Comparison of ENCODE assay signal across 28 cellular contexts in the genomic region with DNA sequence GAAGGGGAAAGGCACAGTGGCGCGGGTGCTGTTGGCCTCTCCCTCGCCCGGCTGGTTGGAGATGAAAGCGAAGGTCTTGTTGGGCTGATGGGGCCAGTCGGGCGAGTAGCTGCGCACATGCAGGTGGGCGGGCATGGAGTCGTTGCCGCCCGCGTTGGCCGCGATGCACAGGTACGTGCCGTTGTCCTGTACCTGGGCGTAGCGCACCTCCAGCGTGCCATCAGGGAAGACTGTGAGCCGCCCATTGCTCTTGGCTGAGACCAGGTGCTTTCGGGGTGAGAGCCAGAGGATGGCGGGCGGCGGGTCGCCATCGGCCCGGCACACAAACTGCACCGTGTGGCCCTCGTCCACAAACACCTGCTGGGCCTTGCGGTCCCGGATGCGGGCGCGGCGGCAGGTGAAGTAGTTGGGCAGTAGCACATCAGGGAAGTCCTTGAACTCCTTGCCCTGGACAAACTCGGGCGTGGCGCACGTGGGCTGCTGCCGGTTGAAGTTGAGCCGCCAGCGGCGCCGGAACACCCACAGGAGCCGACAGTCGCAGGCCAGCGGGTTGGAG. TPM values are rescaled to one million over a fixed set of nuclear protein-coding genes. Genes with fewer than 3 reads are reported as not detected.
"Had no signal": no experiment of that assay in that cellular context is flagged by ENCODE, and none has a peak within 500 bp of the region (broad histone marks: within the 10 kb centered on the region; RNA-seq: fewer than 3 reads in every experiment).

No MANE protein-coding gene starts in this region.

- H3K4me2 ChIP-seq: smooth muscle cell had no signal

- H3K36me3 ChIP-seq: left lung, neutrophil, right lobe of liver, stomach, thyroid gland, transverse colon, upper lobe of left lung had no signal

- H3K9me3 ChIP-seq: left lung, mucosa of descending colon, neutrophil, psoas muscle, right lobe of liver, stomach, testis, thyroid gland, transverse colon, upper lobe of left lung had no signal

- H3K36me3 Mint-ChIP-seq: immature natural killer cell; naive thymus-derived CD4-positive, alpha-beta T cell; natural killer cell treated with Interleukin-12 subunit alpha and Interleukin-12 subunit beta and Interleukin-15 and Interleukin-18, amount 100 ng/mL, for 72 hours; stimulated activated naive B cell treated with anti-CD40 and anti-IgM and Interleukin-4, amounts not matched to agents 10 μg/mL and 1 μg/mL and 100 μg/mL, for 72 hours had no signal

- H2AFZ ChIP-seq: parathyroid adenoma had no signal

- H3K79me2 ChIP-seq: parathyroid adenoma had no signal

- H3K27ac Mint-ChIP-seq: immature natural killer cell; naive thymus-derived CD4-positive, alpha-beta T cell; natural killer cell treated with Interleukin-12 subunit alpha and Interleukin-12 subunit beta and Interleukin-15 and Interleukin-18, amount 100 ng/mL, for 72 hours; stimulated activated naive B cell treated with anti-CD40 and anti-IgM and Interleukin-4, amounts not matched to agents 10 μg/mL and 1 μg/mL and 100 μg/mL, for 72 hours had no signal

- H3K9ac ChIP-seq: parathyroid adenoma had no signal

- H3K4me3 ChIP-seq: left lung, lung, mucosa of descending colon, psoas muscle, right lobe of liver, smooth muscle cell, stomach, testis, thyroid gland, transverse colon, upper lobe of left lung had no signal

- DNase-seq: head of caudate nucleus; hypothalamus; immature natural killer cell; kidney; left colon; mesendoderm; midbrain; mucosa of descending colon; naive thymus-derived CD4-positive, alpha-beta T cell; occipital lobe; psoas muscle; right lobe of liver; stimulated activated CD4-positive, alpha-beta T cell treated with anti-CD3 and anti-CD28 coated beads, Interleukin-2, amount 100 ng/mL, for 24 hours; stimulated activated CD4-positive, alpha-beta T cell treated with anti-CD3 and anti-CD28 coated beads, Interleukin-4, amount 100 ng/mL, for 1 hour; stimulated activated naive B cell treated with anti-CD40 and anti-IgM and Interleukin-4, amounts not matched to agents 10 μg/mL and 1 μg/mL and 100 μg/mL, for 72 hours; stimulated activated naive CD8-positive, alpha-beta T cell treated with anti-CD3 and anti-CD28 coated beads, Interleukin-15, Interleukin-2, amounts not matched to agents 100 U/mL and 50 U/mL, for 24 hours; stomach; testis; thyroid gland; transverse colon had no signal

- H3K4me3 Mint-ChIP-seq: immature natural killer cell; naive thymus-derived CD4-positive, alpha-beta T cell; natural killer cell treated with Interleukin-12 subunit alpha and Interleukin-12 subunit beta and Interleukin-15 and Interleukin-18, amount 100 ng/mL, for 72 hours; stimulated activated naive B cell treated with anti-CD40 and anti-IgM and Interleukin-4, amounts not matched to agents 10 μg/mL and 1 μg/mL and 100 μg/mL, for 72 hours had no signal

- H3K4me1 Mint-ChIP-seq: immature natural killer cell; naive thymus-derived CD4-positive, alpha-beta T cell; stimulated activated naive B cell treated with anti-CD40 and anti-IgM and Interleukin-4, amounts not matched to agents 10 μg/mL and 1 μg/mL and 100 μg/mL, for 72 hours had no signal

- H3K4me1 ChIP-seq: left lung, parathyroid adenoma, psoas muscle, right lobe of liver, stomach, testis, thyroid gland, upper lobe of left lung had no signal

- H3K27me3 ChIP-seq: neutrophil, right lobe of liver, testis, thyroid gland, transverse colon, upper lobe of left lung had no signal

- H3K9me3 Mint-ChIP-seq: immature natural killer cell; naive thymus-derived CD4-positive, alpha-beta T cell; natural killer cell treated with Interleukin-12 subunit alpha and Interleukin-12 subunit beta and Interleukin-15 and Interleukin-18, amount 100 ng/mL, for 72 hours had no signal

- H3K27ac ChIP-seq: left lung, neutrophil, parathyroid adenoma, psoas muscle, right lobe of liver, stomach, testis, thyroid gland, transverse colon, upper lobe of left lung had no signal

RNA-seq across cellular contexts. Expression of a gene that starts 18.4 kb away (rescaled TPM):
- total RNA-seq: myocyte; naive thymus-derived CD4-positive, alpha-beta T cell; natural killer cell treated with Interleukin-12 subunit alpha and Interleukin-12 subunit beta and Interleukin-15 and Interleukin-18, amount 100 ng/mL, for 72 hours had no signal
